Comparison of ENCODE assay signal across 22 cellular contexts in the genomic region with DNA sequence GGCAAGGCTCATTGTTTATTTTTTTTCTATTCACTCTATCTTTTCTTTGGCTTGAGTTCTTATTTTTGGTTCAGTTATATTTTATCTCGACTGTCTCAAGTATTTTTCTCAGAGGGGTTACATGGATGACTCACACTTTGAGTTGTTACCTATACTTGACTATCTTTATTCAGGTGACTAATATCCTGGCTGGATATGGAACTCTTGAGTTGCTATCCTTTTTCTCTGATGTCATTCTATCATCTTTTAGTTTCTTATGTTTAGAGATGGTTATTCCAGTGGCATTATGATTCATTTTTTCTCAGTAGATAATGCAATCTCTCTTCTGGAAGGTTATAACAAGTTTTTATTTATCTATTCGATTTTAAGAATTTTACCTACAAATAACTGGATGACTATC.
DNase-seq lines count a peak whose midpoint lies in the region; ATAC-seq, FAIRE-seq and TF ChIP-seq lines count a peak whose summit lies in the region.
"Had no signal": no experiment of that assay in that cellular context is flagged by ENCODE, and none has a peak within 500 bp of the region (broad histone marks: within the 10 kb centered on the region; RNA-seq: fewer than 3 reads in every experiment).

No MANE protein-coding gene starts in this region.

- H3K36me3 Mint-ChIP-seq in activated naive CD4-positive, alpha-beta T cell treated with anti-CD3 and anti-CD28 coated beads, Interleukin-2, amount 50 U/mL, for 72 hours: no peaks in the 10 kb centered on the region
- no peaks in the 10 kb centered on the region for H3K36me3 Mint-ChIP-seq in activated naive CD4-positive, alpha-beta T cell treated with anti-CD3 and anti-CD28 coated beads for 36 hours (ENCODE audit: low read depth)
- no peaks in the 10 kb centered on the region for H3K36me3 Mint-ChIP-seq in activated T-helper 17 cell treated with anti-CD3 and anti-CD28 coated beads, Interleukin-2, amount 50 U/mL, for 72 hours (ENCODE audit: low read depth)
- H3K36me3 Mint-ChIP-seq: immature natural killer cell had no signal

- peaks cover 14% of the 10 kb centered on the region for H3K4me1 Mint-ChIP-seq in activated naive CD4-positive, alpha-beta T cell treated with anti-CD3 and anti-CD28 coated beads for 36 hours (ENCODE audit: low read depth)
- H3K4me1 Mint-ChIP-seq in activated T-helper 17 cell treated with anti-CD3 and anti-CD28 coated beads, Interleukin-2, amount 50 U/mL, for 72 hours: peaks cover 5% of the 10 kb centered on the region
- H3K4me1 Mint-ChIP-seq: immature natural killer cell, nephron had no signal

- H3K9me3 ChIP-seq in left ventricle myocardium inferior (replicated peaks): no peaks in the 10 kb centered on the region
- H3K9me3 ChIP-seq: HAP-1, MG63 had no signal

- CTCF ChIA-PET in activated naive CD4-positive, alpha-beta T cell treated with anti-CD3 and anti-CD28 coated beads for 36 hours (lab: Charles Lee): no interaction called here

- no peak overlapping the region for H3K4me3 Mint-ChIP-seq in activated naive CD4-positive, alpha-beta T cell treated with anti-CD3 and anti-CD28 coated beads for 36 hours
- no peak overlapping the region for H3K4me3 Mint-ChIP-seq in activated T-helper 17 cell treated with anti-CD3 and anti-CD28 coated beads, Interleukin-2, amount 50 U/mL, for 72 hours
- H3K4me3 Mint-ChIP-seq: activated T-helper 1 cell treated with anti-CD3 and anti-CD28 coated beads, Interleukin-12 subunit alpha, Interleukin-12 subunit beta, Interleukin-2, Interleukin-4 antibody, amounts not matched to agents 30 ng/mL and 10 ng/mL and 1 ng/mL, durations not matched to agents 14 hours and 24 hours and 36 hours; immature natural killer cell; nephron had no signal

- H3K4me1 ChIP-seq in left ventricle myocardium inferior: no peaks in the 10 kb centered on the region
- H3K4me1 ChIP-seq: HAP-1 had no signal

- H3K27ac Mint-ChIP-seq in activated naive CD4-positive, alpha-beta T cell treated with anti-CD3 and anti-CD28 coated beads, Interleukin-2, amount 50 U/mL, for 72 hours: no peak overlapping the region
- H3K27ac Mint-ChIP-seq in activated naive CD4-positive, alpha-beta T cell treated with anti-CD3 and anti-CD28 coated beads for 36 hours: no peak overlapping the region
- H3K27ac Mint-ChIP-seq in activated T-helper 17 cell treated with anti-CD3 and anti-CD28 coated beads, Interleukin-2, amount 50 U/mL, for 72 hours: no peak overlapping the region
- H3K27ac Mint-ChIP-seq: activated T-helper 1 cell treated with anti-CD3 and anti-CD28 coated beads, Interleukin-12 subunit alpha, Interleukin-12 subunit beta, Interleukin-2, Interleukin-4 antibody, amounts not matched to agents 30 ng/mL and 10 ng/mL and 1 ng/mL, durations not matched to agents 14 hours and 24 hours and 36 hours; immature natural killer cell; nephron had no signal

- intact Hi-C loops in activated naive CD4-positive, alpha-beta T cell treated with anti-CD3 and anti-CD28 coated beads for 36 hours (cut with micrococcal nuclease): no loop called here
- intact Hi-C loops in left ventricle myocardium inferior (cut with micrococcal nuclease): no loop called here

- TF ChIP-seq CTCF in fibroblast of the aortic adventitia (IDR thresholded peaks at IDR 0.05; ENCODE audit: insufficient read depth, low read length) (no peak), left ventricle myocardium inferior (IDR thresholded peaks at IDR 0.05; ENCODE audit: borderline replicate concordance) (no peak)

- H3K27me3 Mint-ChIP-seq in activated naive CD4-positive, alpha-beta T cell treated with anti-CD3 and anti-CD28 coated beads for 36 hours (ENCODE audit: low read depth): peaks cover 18% of the 10 kb centered on the region
- H3K27me3 Mint-ChIP-seq in activated T-helper 17 cell treated with anti-CD3 and anti-CD28 coated beads, Interleukin-2, amount 50 U/mL, for 72 hours: peaks cover 12% of the 10 kb centered on the region

- FAIRE-seq in urothelium cell line (lab: Jason Lieb, UNC): no peak
- no peak for FAIRE-seq in HTR-8/SVneo (lab: Jason Lieb, UNC)
- FAIRE-seq: G401.6 had no signal

- H3K4me3 ChIP-seq in fibroblast of the aortic adventitia (ENCODE audit: low read depth, low read length) (no peak overlapping the region), left ventricle myocardium inferior (no peak overlapping the region)
- H3K4me3 ChIP-seq: HAP-1, hepatocyte, MG63 had no signal

- H3K36me3 ChIP-seq in left ventricle myocardium inferior: no peaks in the 10 kb centered on the region
- H3K36me3 ChIP-seq: HAP-1, MG63 had no signal

- H3K9me3 Mint-ChIP-seq in activated naive CD4-positive, alpha-beta T cell treated with anti-CD3 and anti-CD28 coated beads, Interleukin-2, amount 50 U/mL, for 72 hours: peaks cover 4 to 6% of the 10 kb centered on the region in 2 donors
- no peaks in the 10 kb centered on the region for H3K9me3 Mint-ChIP-seq in activated naive CD4-positive, alpha-beta T cell treated with anti-CD3 and anti-CD28 coated beads for 36 hours
- H3K9me3 Mint-ChIP-seq in activated T-helper 17 cell treated with anti-CD3 and anti-CD28 coated beads, Interleukin-2, amount 50 U/mL, for 72 hours: no peaks in the 10 kb centered on the region
- H3K9me3 Mint-ChIP-seq: nephron had no signal

- H3K27ac ChIP-seq in left ventricle myocardium inferior (replicated peaks): no peak overlapping the region
- H3K27ac ChIP-seq: hepatocyte, HL-60 had no signal

- H3K27me3 ChIP-seq in left ventricle myocardium inferior (ENCODE audit: low read depth): no peaks in the 10 kb centered on the region
- H3K27me3 ChIP-seq: hepatocyte, MG63 had no signal

- no peak for DNase-seq in activated naive CD4-positive, alpha-beta T cell treated with anti-CD3 and anti-CD28 coated beads, Interleukin-2, amount 50 U/mL, for 72 hours (ENCODE audit: low spot score in 2 of 2)
- DNase-seq in activated naive CD4-positive, alpha-beta T cell treated with anti-CD3 and anti-CD28 coated beads for 36 hours: no peak
- DNase-seq in fibroblast of the aortic adventitia (ENCODE audit: low read depth) (peak; percentile 34), urothelium cell line (ENCODE audit: low spot score) (peak; percentile 27), left ventricle myocardium inferior (no peak), NK-92 (lab: John Stamatoyannopoulos, UW; ENCODE audit: unreplicated experiment) (no peak), HTR-8/SVneo (ENCODE audit: insufficient read length, low spot score) (no peak)
- DNase-seq: immature natural killer cell; MG63; NCI-H1436; NCI-H526; RPMI8226; stimulated activated CD4-positive, alpha-beta T cell treated with anti-CD3 and anti-CD28 coated beads, Interleukin-15, amount 100 ng/mL, for 24 hours; stimulated activated CD8-positive, alpha-beta memory T cell treated with anti-CD3 and anti-CD28 coated beads, Interleukin-4, amount 100 ng/mL, for 48 hours had no signal

- ATAC-seq in activated naive CD4-positive, alpha-beta T cell treated with anti-CD3 and anti-CD28 coated beads, Interleukin-2, amount 50 U/mL, for 72 hours: peak; percentile 56 to 95
- peak; percentile 69 for ATAC-seq in activated T-helper 17 cell treated with anti-CD3 and anti-CD28 coated beads, Interleukin-2, amount 50 U/mL, for 72 hours (replicated peaks)
- ATAC-seq: sciatic nerve had no signal

Comparison
In these comparisons a context has a peak if more than half of its experiments do, and no peak if none do; other contexts are left out.
1. DNase-seq: peak in fibroblast of the aortic adventitia (single experiment) and urothelium cell line (single experiment); none in activated naive CD4-positive, alpha-beta T cell treated with anti-CD3 and anti-CD28 coated beads, Interleukin-2, amount 50 U/mL, for 72 hours (0 of 2), activated naive CD4-positive, alpha-beta T cell treated with anti-CD3 and anti-CD28 coated beads for 36 hours (single experiment), left ventricle myocardium inferior (single experiment), NK-92 (single experiment) and HTR-8/SVneo (single experiment).